ENCODE assay signal across 5 cellular contexts in the genomic region with DNA sequence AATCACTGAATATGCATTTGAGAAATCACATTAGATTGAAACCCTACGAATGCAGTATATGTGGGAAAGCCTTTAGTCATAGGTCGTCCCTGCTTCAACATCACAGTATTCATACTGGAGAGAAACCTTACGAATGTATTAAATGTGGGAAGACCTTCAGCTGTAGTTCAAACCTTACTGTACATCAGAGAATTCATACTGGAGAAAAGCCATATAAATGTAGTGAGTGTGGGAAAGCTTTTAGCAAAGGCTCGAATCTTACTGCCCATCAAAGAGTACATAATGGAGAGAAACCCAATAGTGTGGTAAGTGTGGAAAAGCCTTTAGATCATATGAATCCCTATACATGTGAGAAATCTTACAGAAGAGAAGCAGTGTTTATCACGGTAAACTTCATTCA. TPM values are rescaled to one million over a fixed set of nuclear protein-coding genes. Genes with fewer than 3 reads are reported as not detected.
"Had no signal": no experiment of that assay in that cellular context is flagged by ENCODE, and none has a peak within 500 bp of the region (broad histone marks: within the 10 kb centered on the region; RNA-seq: fewer than 3 reads in every experiment).

No MANE protein-coding gene starts in this region.

RNA-seq across cellular contexts. Expression of a gene that starts 7.8 kb away (rescaled TPM):
- total RNA-seq: HepG2 had no signal
- polyA plus RNA-seq: HepG2 had no signal

RNA-seq across cellular contexts. Expression of a gene that starts 8.3 kb away (rescaled TPM):
- total RNA-seq: GM23248, H9, HepG2, HT-29 had no signal
- polyA plus RNA-seq: GM23248, IgD-negative memory B cell had no signal
